36 cellular contexts compared by ENCODE assay signal in genomic region chr2:158786897-158787296, GRCh38. TPM values are rescaled to one million over a fixed set of nuclear protein-coding genes. Genes with fewer than 3 reads are reported as not detected.
"Had no signal": no experiment of that assay in that cellular context is flagged by ENCODE, and none has a peak within 500 bp of the region (broad histone marks: within the 10 kb centered on the region; RNA-seq: fewer than 3 reads in every experiment).

No MANE protein-coding gene starts in this region.

- H3K36me3 ChIP-seq: Peyer's patch, WERI-Rb-1 had no signal

- H3K4me1 Mint-ChIP-seq: activated CD4-positive, alpha-beta memory T cell treated with anti-CD3 and anti-CD28 coated beads, Interleukin-2, amount 10 ng/mL, durations not matched to agents 7 days and 5 days; activated CD8-positive, alpha-beta memory T cell treated with anti-CD3 and anti-CD28 coated beads, Interleukin-2, amount 10 ng/mL, durations not matched to agents 7 days and 5 days; activated naive CD4-positive, alpha-beta T cell treated with anti-CD3 and anti-CD28 coated beads, Interleukin-2, amount 10 ng/mL, durations not matched to agents 7 days and 5 days; activated naive CD8-positive, alpha-beta T cell treated with anti-CD3 and anti-CD28 coated beads, Interleukin-2, amount 50 U/mL, for 24 hours had no signal

- H3K27ac Mint-ChIP-seq: activated CD4-positive, alpha-beta memory T cell treated with anti-CD3 and anti-CD28 coated beads, Interleukin-2, amount 10 ng/mL, durations not matched to agents 7 days and 5 days; activated CD8-positive, alpha-beta memory T cell treated with anti-CD3 and anti-CD28 coated beads, Interleukin-2, amount 10 ng/mL, durations not matched to agents 7 days and 5 days; activated naive CD4-positive, alpha-beta T cell treated with anti-CD3 and anti-CD28 coated beads, Interleukin-2, amount 10 ng/mL, durations not matched to agents 7 days and 5 days; activated naive CD8-positive, alpha-beta T cell; activated naive CD8-positive, alpha-beta T cell treated with anti-CD3 and anti-CD28 coated beads, Interleukin-2, amount 50 U/mL, for 24 hours; brain had no signal

- H3K27ac ChIP-seq: Peyer's patch, WERI-Rb-1 had no signal

- H3K4me3 Mint-ChIP-seq: activated CD4-positive, alpha-beta memory T cell treated with anti-CD3 and anti-CD28 coated beads, Interleukin-2, amount 10 ng/mL, durations not matched to agents 7 days and 5 days; activated CD8-positive, alpha-beta memory T cell treated with anti-CD3 and anti-CD28 coated beads, Interleukin-2, amount 10 ng/mL, durations not matched to agents 7 days and 5 days; activated naive CD4-positive, alpha-beta T cell treated with anti-CD3 and anti-CD28 coated beads, Interleukin-2, amount 10 ng/mL, durations not matched to agents 7 days and 5 days; activated naive CD8-positive, alpha-beta T cell; activated naive CD8-positive, alpha-beta T cell treated with anti-CD3 and anti-CD28 coated beads, Interleukin-2, amount 50 U/mL, for 24 hours; brain had no signal

- H3K27me3 ChIP-seq: Peyer's patch had no signal

- H3K4me3 ChIP-seq: Peyer's patch had no signal

- H3K9me3 Mint-ChIP-seq: activated CD4-positive, alpha-beta memory T cell treated with anti-CD3 and anti-CD28 coated beads, Interleukin-2, amount 10 ng/mL, durations not matched to agents 7 days and 5 days; activated naive CD4-positive, alpha-beta T cell treated with anti-CD3 and anti-CD28 coated beads, Interleukin-2, amount 10 ng/mL, durations not matched to agents 7 days and 5 days; activated naive CD8-positive, alpha-beta T cell treated with anti-CD3 and anti-CD28 coated beads, Interleukin-2, amount 50 U/mL, for 24 hours had no signal

- ATAC-seq: activated CD8-positive, alpha-beta memory T cell treated with anti-CD3 and anti-CD28 coated beads, Interleukin-2, amount 10 ng/mL, durations not matched to agents 7 days and 5 days; activated naive CD8-positive, alpha-beta T cell treated with anti-CD3 and anti-CD28 coated beads, Interleukin-2, amount 50 U/mL, for 24 hours; PC-3 had no signal

- H3K4me1 ChIP-seq: Peyer's patch had no signal

- DNase-seq: activated CD4-positive, alpha-beta memory T cell treated with anti-CD3 and anti-CD28 coated beads, Interleukin-2, amount 10 ng/mL, durations not matched to agents 7 days and 5 days; activated CD4-positive, alpha-beta T cell treated with anti-CD3 and anti-CD28 coated beads for 1 hour; activated CD4-positive, alpha-beta T cell treated with anti-CD3 and anti-CD28 coated beads for 48 hours; activated CD4-positive, CD25-positive, alpha-beta regulatory T cell; activated CD8-positive, alpha-beta memory T cell treated with anti-CD3 and anti-CD28 coated beads for 24 hours; activated CD8-positive, alpha-beta memory T cell treated with anti-CD3 and anti-CD28 coated beads, Interleukin-2, amount 10 ng/mL, durations not matched to agents 7 days and 5 days; activated CD8-positive, alpha-beta memory T cell treated with anti-CD3 and anti-CD28 coated beads, Interleukin-2, amount 50 U/mL, for 48 hours; activated effector memory CD4-positive, alpha-beta T cell treated with Interleukin-2 at 50 U/mL for 16 hours; activated naive CD4-positive, alpha-beta T cell treated with anti-CD3 and anti-CD28 coated beads, Interleukin-2, amount 10 ng/mL, durations not matched to agents 7 days and 5 days; activated naive CD8-positive, alpha-beta T cell treated with anti-CD3 and anti-CD28 coated beads, Interleukin-2, amount 50 U/mL, for 24 hours; activated T-cell treated with anti-CD3 and anti-CD28 coated beads, Interleukin-2, amount 50 U/mL, for 48 hours; anterior cingulate cortex; caudate nucleus; cerebellar nuclear complex; Karpas-422; NCI-H1105; NCI-H1417 treated with DMSO at 0.1 percent for 48 hours; NCI-H1694; NCI-H1930; NCI-H2107; NCI-H2171 treated with DMSO at 0.1 percent for 48 hours; NCI-H2227 treated with DMSO at 0.1 percent for 48 hours; NCI-H446; NCI-H524 treated with DMSO at 0.1 percent for 48 hours; PC-3; Peyer's patch; RPMI8226; SW 1271; T-helper 1 cell; T1000; WERI-Rb-1 had no signal

- H3K36me3 Mint-ChIP-seq: activated CD8-positive, alpha-beta memory T cell treated with anti-CD3 and anti-CD28 coated beads, Interleukin-2, amount 10 ng/mL, durations not matched to agents 7 days and 5 days; activated naive CD4-positive, alpha-beta T cell treated with anti-CD3 and anti-CD28 coated beads, Interleukin-2, amount 10 ng/mL, durations not matched to agents 7 days and 5 days; activated naive CD8-positive, alpha-beta T cell; brain had no signal

- H3K27me3 Mint-ChIP-seq: activated CD8-positive, alpha-beta memory T cell treated with anti-CD3 and anti-CD28 coated beads, Interleukin-2, amount 10 ng/mL, durations not matched to agents 7 days and 5 days had no signal

RNA-seq across cellular contexts. Expression of gene DAPL1, which starts 8.2 kb away (rescaled TPM):
- total RNA-seq: activated CD4-positive, alpha-beta memory T cell treated with anti-CD3 and anti-CD28 coated beads, Interleukin-2, amount 10 ng/mL, durations not matched to agents 7 days and 5 days; activated CD8-positive, alpha-beta memory T cell treated with anti-CD3 and anti-CD28 coated beads, Interleukin-2, amount 10 ng/mL, durations not matched to agents 7 days and 5 days; bronchial epithelial cell; MCF 10A; PC-3; Peyer's patch; T-helper 2 cell treated with Interferon-gamma antibody and Interleukin-4, amounts not matched to agents 100 ng/mL and 5 ng/mL, for 36 hours had no signal
